Comparison of ENCODE assay signal across 12 cellular contexts in the genomic region with DNA sequence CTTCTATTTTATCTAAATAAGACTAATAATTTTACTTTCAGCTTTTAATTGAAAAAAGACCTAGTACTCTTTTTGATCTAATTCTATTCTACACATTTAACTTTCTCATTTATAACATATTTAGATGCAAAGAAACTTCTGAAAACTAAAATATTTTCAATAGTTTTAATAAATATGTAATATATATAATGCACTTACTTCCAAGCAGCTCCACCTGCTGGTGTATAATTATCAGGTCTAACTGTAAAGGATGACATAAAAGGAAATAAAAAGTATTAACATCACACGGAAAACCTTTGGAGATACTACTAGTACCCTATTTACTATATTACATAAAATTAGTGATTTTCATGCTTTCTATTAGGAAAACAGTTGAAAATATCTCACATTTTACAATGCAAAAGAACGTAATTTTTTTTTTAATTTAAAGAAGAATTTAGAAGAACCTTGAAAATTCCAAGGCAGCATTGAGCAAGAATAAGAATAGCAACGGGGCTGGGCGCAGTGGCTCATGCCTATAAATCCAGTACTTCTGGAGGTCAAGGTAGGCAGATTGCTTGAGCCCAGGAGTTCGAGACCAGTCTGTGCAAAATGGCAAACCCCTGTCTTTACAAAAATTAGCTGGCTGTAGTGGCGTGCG. TPM values are rescaled to one million over a fixed set of nuclear protein-coding genes. Genes with fewer than 3 reads are reported as not detected.
A peak's percentile ranks its signal among the peaks of the same experiment; 100 is the strongest.
DNase-seq lines count a peak whose midpoint lies in the region; ATAC-seq and TF ChIP-seq lines count a peak whose summit lies in the region.
"Had no signal": no experiment of that assay in that cellular context is flagged by ENCODE, and none has a peak within 500 bp of the region (broad histone marks: within the 10 kb centered on the region; RNA-seq: fewer than 3 reads in every experiment).

No MANE protein-coding gene starts in this region.

- no peaks in the 10 kb centered on the region for H3K36me3 Mint-ChIP-seq in WTC11

- no peaks in the 10 kb centered on the region for H3K4me1 ChIP-seq in left lung

- H3K9me3 Mint-ChIP-seq in WTC11, result no peaks in the 10 kb centered on the region
- H3K9me3 Mint-ChIP-seq: dendritic cell treated with granulocyte-macrophage colony-stimulating factor and Interleukin-4, amounts not matched to agents 40 ng/mL and 50 ng/mL, for 4 days; stimulated activated naive CD8-positive, alpha-beta T cell treated with anti-CD3 and anti-CD28 coated beads, Interleukin-15, Interleukin-2, amounts not matched to agents 100 ng/mL and 50 ng/mL, for 24 hours had no signal

- CTCF ChIA-PET in WTC11 (lab: Charles Lee), result interaction anchor here (0.5 to 2.6 kb wide), 6 partner anchors 25 to 1035 kb away, joined by 3 to 6 read pairs (median 4); no protein-coding TSS in a partner anchor

- ATAC-seq in WTC11, result no peak; the same call in 1 of the 2 replicates
- ATAC-seq in left lung, result no peak

- no peak overlapping the region for H3K27ac Mint-ChIP-seq in WTC11
- H3K27ac Mint-ChIP-seq: dendritic cell treated with granulocyte-macrophage colony-stimulating factor and Interleukin-4, amounts not matched to agents 40 ng/mL and 50 ng/mL, for 4 days; stimulated activated naive CD8-positive, alpha-beta T cell treated with anti-CD3 and anti-CD28 coated beads, Interleukin-15, Interleukin-2, amounts not matched to agents 100 ng/mL and 50 ng/mL, for 24 hours had no signal

- H3K36me3 ChIP-seq in left lung, result no peaks in the 10 kb centered on the region
- H3K36me3 ChIP-seq: ovary had no signal

- no peak overlapping the region for H3K4me3 ChIP-seq in left lung
- H3K4me3 ChIP-seq: ovary had no signal

- DNase-seq in CD1c-positive myeloid dendritic cell (ENCODE audit: extremely low spot score) (peak; percentile 8), HCEC 1CT (peak; percentile 21), WTC11 (ENCODE audit: low spot score) (no peak), left lung (no peak), medulla oblongata (ENCODE audit: extremely low spot score) (no peak), cortex of kidney (lab: John Stamatoyannopoulos, UW) (no peak), NCI-H226 (no peak)
- DNase-seq in stimulated activated CD4-positive, alpha-beta T cell treated with anti-CD3 and anti-CD28 coated beads, Interleukin-2, amount 100 ng/mL, for 48 hours, result no peak
- DNase-seq: ovary had no signal

- H3K4me3 Mint-ChIP-seq in WTC11, result no peak overlapping the region
- H3K4me3 Mint-ChIP-seq: dendritic cell treated with granulocyte-macrophage colony-stimulating factor and Interleukin-4, amounts not matched to agents 40 ng/mL and 50 ng/mL, for 4 days; stimulated activated naive CD8-positive, alpha-beta T cell treated with anti-CD3 and anti-CD28 coated beads, Interleukin-15, Interleukin-2, amounts not matched to agents 100 ng/mL and 50 ng/mL, for 24 hours had no signal

- POLR2A ChIA-PET in WTC11 (lab: Charles Lee), result no interaction called here

- H3K27me3 ChIP-seq in left lung, result no peaks in the 10 kb centered on the region
- H3K27me3 ChIP-seq: ovary had no signal

- no peaks in the 10 kb centered on the region for H3K9me3 ChIP-seq in left lung
- H3K9me3 ChIP-seq: ovary had no signal

- intact Hi-C loops in left lung (cut with DNase I), result no loop called here

- peak; percentile 20; the same call in 1 of the 2 replicates for TF ChIP-seq CTCF in WTC11 (IDR thresholded peaks at IDR 0.05)
- peak; percentile 12 to 22 for TF ChIP-seq CTCF in left lung (IDR thresholded peaks at IDR 0.05)

- H3K27me3 Mint-ChIP-seq in WTC11 (ENCODE audit: low read depth), result no peaks in the 10 kb centered on the region
- H3K27me3 Mint-ChIP-seq: dendritic cell treated with granulocyte-macrophage colony-stimulating factor and Interleukin-4, amounts not matched to agents 40 ng/mL and 50 ng/mL, for 4 days had no signal

- no peak overlapping the region for H3K27ac ChIP-seq in left lung
- H3K27ac ChIP-seq: HL-60, ovary had no signal

- peaks cover 5% of the 10 kb centered on the region for H3K4me1 Mint-ChIP-seq in WTC11

TF ChIP-seq in WTC11, 78 proteins besides CTCF, POLR2A, EP300 and RAD21:
- TF ChIP-seq, protein P1, sequence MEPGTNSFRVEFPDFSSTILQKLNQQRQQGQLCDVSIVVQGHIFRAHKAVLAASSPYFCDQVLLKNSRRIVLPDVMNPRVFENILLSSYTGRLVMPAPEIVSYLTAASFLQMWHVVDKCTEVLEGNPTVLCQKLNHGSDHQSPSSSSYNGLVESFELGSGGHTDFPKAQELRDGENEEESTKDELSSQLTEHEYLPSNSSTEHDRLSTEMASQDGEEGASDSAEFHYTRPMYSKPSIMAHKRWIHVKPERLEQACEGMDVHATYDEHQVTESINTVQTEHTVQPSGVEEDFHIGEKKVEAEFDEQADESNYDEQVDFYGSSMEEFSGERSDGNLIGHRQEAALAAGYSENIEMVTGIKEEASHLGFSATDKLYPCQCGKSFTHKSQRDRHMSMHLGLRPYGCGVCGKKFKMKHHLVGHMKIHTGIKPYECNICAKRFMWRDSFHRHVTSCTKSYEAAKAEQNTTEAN (CRISPR knock-in tag; IDR thresholded peaks at IDR 0.05), result no peak
- TF ChIP-seq TEAD1 (CRISPR knock-in tag; IDR thresholded peaks at IDR 0.05), result no peak

RNA-seq across cellular contexts. Expression of a gene that starts 10.2 kb away (rescaled TPM):
- total RNA-seq in WTC11 (2021) (not detected in 3 replicates), left lung (not detected)
- total RNA-seq: ovary had no signal

RNA-seq across cellular contexts. Expression of a gene that starts 50.6 kb away (rescaled TPM):
- total RNA-seq in WTC11 (2021), result 44.4 to 58.1 TPM (median 48.1 TPM) in 3 replicates
- total RNA-seq in left lung, result 100 to 1,000 TPM in 1 of 2 donors, 10 to 100 TPM in 1; 92.9 to 126 TPM

Comparison
In these comparisons a context has a peak if more than half of its experiments do, and no peak if none do; other contexts are left out.
1. DNase-seq: peak in CD1c-positive myeloid dendritic cell (single experiment) and HCEC 1CT (single experiment); none in WTC11 (single experiment), left lung (0 of 2), medulla oblongata (single experiment), stimulated activated CD4-positive, alpha-beta T cell treated with anti-CD3 and anti-CD28 coated beads, Interleukin-2, amount 100 ng/mL, for 48 hours (0 of 2), cortex of kidney (single experiment) and NCI-H226 (single experiment).